In the genomic region with DNA sequence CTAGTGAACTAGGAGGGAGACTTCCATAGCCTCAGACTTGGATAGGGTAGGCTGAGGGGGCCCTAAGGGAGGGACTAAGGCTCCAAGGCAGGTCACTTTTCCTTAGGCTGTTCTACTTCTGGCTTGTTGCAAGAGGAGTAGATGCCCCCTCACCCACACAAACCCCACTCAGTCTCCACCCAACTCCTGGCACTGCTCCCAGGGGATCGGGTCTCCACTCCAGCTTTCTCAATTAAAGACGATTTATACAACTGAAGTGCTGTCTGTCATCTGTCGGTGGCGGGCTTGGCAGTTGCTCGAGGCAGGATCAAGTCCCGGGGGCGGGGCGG, we compare ENCODE assay signal across 12 cellular contexts. TPM values are rescaled to one million over a fixed set of nuclear protein-coding genes. Genes with fewer than 3 reads are reported as not detected.
DNase-seq lines count a peak whose midpoint lies in the region; ATAC-seq and TF ChIP-seq lines count a peak whose summit lies in the region.
"Had no signal": no experiment of that assay in that cellular context is flagged by ENCODE, and none has a peak within 500 bp of the region (broad histone marks: within the 10 kb centered on the region; RNA-seq: fewer than 3 reads in every experiment).

No MANE protein-coding gene starts in this region.

- no peak overlapping the region for H3K27ac Mint-ChIP-seq in naive B cell

- H3K4me3 ChIP-seq in BLaER1 treated with 17β-estradiol and CSF1 and Interleukin-3, amounts not matched to agents 10 nM and 100 nM: peak overlapping the region in 1 of 10 experiments; percentile 43; a peak in 2 of 20 replicates
- no peak overlapping the region for H3K4me3 ChIP-seq in Karpas-422 (ENCODE audit: low read length)
- peak overlapping the region; percentile 60 to 62 for H3K4me3 ChIP-seq in ascending aorta

- H3K9me2 ChIP-seq in Karpas-422 (replicated peaks; ENCODE audit: insufficient read depth, low read length): no peaks in the 10 kb centered on the region

- H4K20me1 ChIP-seq in BLaER1 treated with 17β-estradiol and CSF1 and Interleukin-3, amounts not matched to agents 10 nM and 100 nM: peaks cover 0 to 41% (median 19%) of the 10 kb centered on the region in 11 experiments; a peak in 18 of 22 replicates
- no peaks in the 10 kb centered on the region for H4K20me1 ChIP-seq in Karpas-422 (ENCODE audit: insufficient read depth, low read depth, low read length)

- intact Hi-C loops in ascending aorta (cut with DNase I) (no loop called here), posterior cingulate gyrus (cut with DNase I) (no loop called here)

- no peak overlapping the region for H3K27ac ChIP-seq in BLaER1 treated with 17β-estradiol and CSF1 and Interleukin-3, amounts not matched to agents 10 nM and 100 nM
- H3K27ac ChIP-seq in Karpas-422 (ENCODE audit: low read length): no peak overlapping the region
- peak overlapping the region in 1 of 2 donors; percentile 34 for H3K27ac ChIP-seq in ascending aorta
- H3K27ac ChIP-seq: testis had no signal

- peaks cover 89 to 98% (median 92%) of the 10 kb centered on the region in 11 experiments for H3K27me3 ChIP-seq in BLaER1 treated with 17β-estradiol and CSF1 and Interleukin-3, amounts not matched to agents 10 nM and 100 nM
- no peaks in the 10 kb centered on the region for H3K27me3 ChIP-seq in Karpas-422 (ENCODE audit: low read length)
- H3K27me3 ChIP-seq in ascending aorta: peaks cover 8% of the 10 kb centered on the region
- H3K27me3 ChIP-seq: testis had no signal

- no peak overlapping the region for H2AFZ ChIP-seq in Karpas-422 (ENCODE audit: low read length)

- no peaks in the 10 kb centered on the region for H3K79me2 ChIP-seq in Karpas-422 (ENCODE audit: low read length)

- H3K9me3 Mint-ChIP-seq in naive B cell: peaks cover 0 to 5% (median 0%) of the 10 kb centered on the region in 7 donors

- ATAC-seq in naive B cell (ENCODE audit: low read depth in 2 of 2) (no peak), HG03108 (IDR thresholded peaks at IDR 0.05; ENCODE audit: unreplicated experiment) (no peak)

- H3K9me3 ChIP-seq in BLaER1 treated with 17β-estradiol and CSF1 and Interleukin-3, amounts not matched to agents 10 nM and 100 nM (replicated peaks in 1 of 11): no peaks in the 10 kb centered on the region
- H3K9me3 ChIP-seq in Karpas-422 (ENCODE audit: low read length) (no peaks in the 10 kb centered on the region), ascending aorta (no peaks in the 10 kb centered on the region)
- H3K9me3 ChIP-seq: testis had no signal

- peaks cover 23 to 33% (median 28%) of the 10 kb centered on the region in 10 experiments for H3K4me1 ChIP-seq in BLaER1 treated with 17β-estradiol and CSF1 and Interleukin-3, amounts not matched to agents 10 nM and 100 nM
- peaks cover 22% of the 10 kb centered on the region for H3K4me1 ChIP-seq in Karpas-422 (ENCODE audit: low read length)
- H3K4me1 ChIP-seq in ascending aorta: peaks cover 15 to 30% of the 10 kb centered on the region in 2 donors

- no peak for TF ChIP-seq CTCF in ascending aorta (IDR thresholded peaks at IDR 0.05)

- peak overlapping the region in 10 of 11 experiments; percentile 81 to 92 (median 86); a peak in 17 of 22 replicates for H3K4me2 ChIP-seq in BLaER1 treated with 17β-estradiol and CSF1 and Interleukin-3, amounts not matched to agents 10 nM and 100 nM
- H3K4me2 ChIP-seq in Karpas-422 (ENCODE audit: low read depth, low read length, poor library complexity, severe bottlenecking): peak overlapping the region; percentile 69

- H3K4me1 Mint-ChIP-seq in naive B cell: peaks cover 30 to 43% (median 40%) of the 10 kb centered on the region in 3 donors

- no peak for DNase-seq in Karpas-422
- no peak for DNase-seq in ascending aorta (ENCODE audit: low spot score in 2 of 2)
- no peak for DNase-seq in naive B cell
- no peak for DNase-seq in stimulated activated CD4-positive, alpha-beta T cell treated with anti-CD3 and anti-CD28 coated beads, Interleukin-2, amount 100 ng/mL, for 48 hours
- no peak for DNase-seq in posterior cingulate gyrus
- no peak for DNase-seq in hypothalamus (lab: John Stamatoyannopoulos, UW)
- DNase-seq: activated CD4-positive, alpha-beta T cell treated with anti-CD3 and anti-CD28 coated beads for 4 hours; central memory CD4-positive, alpha-beta T cell had no signal

- peaks cover 0 to 34% of the 10 kb centered on the region in 2 donors for H3K36me3 Mint-ChIP-seq in naive B cell

- H3K4me3 Mint-ChIP-seq in naive B cell: peak overlapping the region in 6 of 8 donors; percentile 20 to 92 (median 74)

- no peak overlapping the region for H3K9ac ChIP-seq in BLaER1 treated with 17β-estradiol and CSF1 and Interleukin-3, amounts not matched to agents 10 nM and 100 nM
- no peak overlapping the region for H3K9ac ChIP-seq in Karpas-422 (ENCODE audit: low read length)

- H3K36me3 ChIP-seq in BLaER1 treated with 17β-estradiol and CSF1 and Interleukin-3, amounts not matched to agents 10 nM and 100 nM: no peaks in the 10 kb centered on the region
- no peaks in the 10 kb centered on the region for H3K36me3 ChIP-seq in Karpas-422 (ENCODE audit: insufficient read depth, low read length)
- no peaks in the 10 kb centered on the region for H3K36me3 ChIP-seq in ascending aorta

- peaks cover 53 to 93% (median 88%) of the 10 kb centered on the region in 3 donors for H3K27me3 Mint-ChIP-seq in naive B cell

RNA-seq across cellular contexts. Expression of gene CHRNB1, which starts 0.2 kb away (rescaled TPM):
- 3.6 and 6.6 TPM in 2 replicates for total RNA-seq in Karpas-422 (2014; rRNA removed; shearing (Covaris generic); ENCODE audit: low replicate concordance)
- total RNA-seq in ascending aorta: 5.0 TPM
- 10 to 100 TPM; 12.6 to 21.6 (median 15.6) TPM for polyA plus RNA-seq in naive B cell (ENCODE audit: low read depth in 6 of 6)

RNA-seq across cellular contexts. Expression of gene FGF11, which starts 5.3 kb away (rescaled TPM):
- total RNA-seq in Karpas-422 (2014; rRNA removed; shearing (Covaris generic); ENCODE audit: low replicate concordance): 0.32 and 0.67 TPM in 2 replicates
- total RNA-seq in ascending aorta: 0.32 TPM
- polyA plus RNA-seq in naive B cell (ENCODE audit: low read depth in 6 of 6): under 1 TPM in 1 of 6 donors, not detected in 5; 0.16 TPM
- polyA plus RNA-seq: IgD-negative memory B cell had no signal

RNA-seq across cellular contexts. Expression of gene TMEM102, which starts 9.4 kb away (rescaled TPM):
- 3.0 and 9.9 TPM in 2 replicates for total RNA-seq in Karpas-422 (2014; rRNA removed; shearing (Covaris generic); ENCODE audit: low replicate concordance)
- 20.4 TPM for total RNA-seq in ascending aorta
- polyA plus RNA-seq in naive B cell (ENCODE audit: low read depth in 6 of 6): 10 to 100 TPM in 5 of 6 donors, 1 to 10 TPM in 1; 9.6 to 19.8 (median 13.5) TPM

RNA-seq across cellular contexts. Expression of gene SPEM3, which starts 16.0 kb away (rescaled TPM):
- total RNA-seq in Karpas-422 (2014; rRNA removed; shearing (Covaris generic); ENCODE audit: low replicate concordance): not detected in 2 replicates
- total RNA-seq in ascending aorta: not detected
- polyA plus RNA-seq in naive B cell (ENCODE audit: low read depth in 6 of 6): not detected
- polyA plus RNA-seq: IgD-negative memory B cell had no signal

RNA-seq across cellular contexts. Expression of gene SPEM2, which starts 19.2 kb away (rescaled TPM):
- not detected in 2 replicates for total RNA-seq in Karpas-422 (2014; rRNA removed; shearing (Covaris generic); ENCODE audit: low replicate concordance)
- total RNA-seq in ascending aorta: not detected
- polyA plus RNA-seq in naive B cell (ENCODE audit: low read depth in 6 of 6): not detected
- polyA plus RNA-seq: IgD-negative memory B cell had no signal
